In the genomic region with DNA sequence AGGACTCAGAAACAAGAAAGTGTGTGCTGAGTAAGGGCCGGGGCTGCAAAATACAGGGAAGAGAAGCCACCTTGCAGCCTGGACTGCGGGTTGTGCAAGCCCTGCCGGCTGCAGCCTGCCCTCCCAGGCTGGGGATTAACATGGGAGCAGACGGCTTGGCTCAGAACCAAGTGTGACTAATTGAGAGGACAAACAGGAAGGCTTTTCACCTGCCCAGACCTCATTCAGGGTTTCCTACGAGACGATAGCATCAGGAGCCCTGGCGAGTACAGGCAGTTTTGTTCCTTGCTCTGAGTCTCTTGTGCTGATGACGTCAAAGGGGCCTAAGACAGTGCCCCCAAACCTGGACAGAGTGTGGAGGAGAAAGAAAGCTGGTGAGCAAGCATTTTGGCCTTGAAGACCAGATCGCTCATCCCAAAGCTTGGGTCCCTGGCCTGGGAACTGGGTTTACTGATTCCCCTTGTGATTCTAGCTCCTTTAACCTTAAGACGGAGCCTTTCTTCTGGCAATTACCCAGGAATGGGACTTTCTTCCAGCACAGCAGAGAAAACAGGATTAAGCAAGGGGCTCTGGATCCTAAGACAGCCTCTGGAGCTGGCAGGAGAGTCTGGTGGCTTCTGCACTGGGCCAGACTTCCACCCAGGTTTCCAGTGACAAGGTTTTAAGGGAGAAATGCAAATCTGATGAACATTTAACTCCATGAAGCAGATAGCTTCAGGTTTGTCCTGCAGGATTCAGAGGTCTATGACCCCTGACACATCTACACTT, we compare ENCODE assay signal across 8 cellular contexts.
DNase-seq lines count a peak whose midpoint lies in the region; ATAC-seq, FAIRE-seq and TF ChIP-seq lines count a peak whose summit lies in the region.
"Not testable (repeated sequence)": the region's sequence is repeated elsewhere in the genome, so short reads cannot be mapped to it uniquely, and the experiment has no call there.

No MANE protein-coding gene starts in this region.

- H3K27ac ChIP-seq in Panc1 (ENCODE audit: low read length); body of pancreas; foreskin keratinocyte; upper lobe of left lung: not testable (repeated sequence)

- intact Hi-C loops in Panc1 (cut with micrococcal nuclease; ENCODE audit: unreplicated experiment); body of pancreas (cut with DNase I); left cardiac atrium (cut with DNase I); mucosa of descending colon (cut with DNase I, micrococcal nuclease): not testable (repeated sequence)

- not testable (repeated sequence) for BruUV-seq in Panc1 (replicated peaks; lab: Mats Ljungman, UMichigan)

- H3K27me3 ChIP-seq in Panc1 (ENCODE audit: control insufficient read depth, insufficient read depth, low read length); body of pancreas; foreskin keratinocyte; upper lobe of left lung: not testable (repeated sequence)

- H3K36me3 ChIP-seq in Panc1 (ENCODE audit: control insufficient read depth, insufficient read depth, low read length); body of pancreas (replicated peaks in 1 of 2; ENCODE audit: insufficient read depth in 1 of 2, low read depth in 2 of 2); mucosa of descending colon (ENCODE audit: low read depth); upper lobe of left lung: not testable (repeated sequence)

- not testable (repeated sequence) for TF ChIP-seq POLR2A in H54 (IDR thresholded peaks at IDR 0.05; ENCODE audit: low read depth, low read length); body of pancreas (IDR thresholded peaks at IDR 0.05); upper lobe of left lung (IDR thresholded peaks at IDR 0.05)

- POLR2A ChIA-PET in Panc1 (lab: Charles Lee) = not testable (repeated sequence)

- not testable (repeated sequence) for H3K9me3 ChIP-seq in Panc1 (ENCODE audit: control insufficient read depth, insufficient read depth, low read depth, low read length); body of pancreas; mucosa of descending colon; upper lobe of left lung

- H3K4me3 ChIP-seq in Panc1 (ENCODE audit: low read depth in 2 of 2, low read length in 2 of 2); body of pancreas; mucosa of descending colon; upper lobe of left lung: not testable (repeated sequence)

- WGBS in body of pancreas, 2 donors = no CpG with 5 or more reads among the region's 10 CpGs
- WGBS in upper lobe of left lung, 2 donors = no CpG with 5 or more reads among the region's 10 CpGs

- TF ChIP-seq EP300 in upper lobe of left lung (IDR thresholded peaks at IDR 0.05) = not testable (repeated sequence)

- H3K4me1 ChIP-seq in Panc1 (ENCODE audit: control insufficient read depth, insufficient read depth, low read length); body of pancreas; foreskin keratinocyte; mucosa of descending colon (ENCODE audit: low read depth); upper lobe of left lung: not testable (repeated sequence)

- not testable (repeated sequence) for DNase-seq in H54 (ENCODE audit: insufficient read length, low spot score); Panc1 (ENCODE audit: low read depth, low spot score); body of pancreas; foreskin keratinocyte; left cardiac atrium; left lobe of liver (ENCODE audit: low spot score); mucosa of descending colon; upper lobe of left lung

- CTCF ChIA-PET in Panc1 (lab: Charles Lee) = not testable (repeated sequence)

- not testable (repeated sequence) for TF ChIP-seq CTCF in Panc1 (IDR thresholded peaks at IDR 0.05); body of pancreas (IDR thresholded peaks at IDR 0.05); foreskin keratinocyte (conservative IDR thresholded peaks at IDR 0.05); mucosa of descending colon (IDR thresholded peaks at IDR 0.05); upper lobe of left lung (IDR thresholded peaks at IDR 0.05)

- in situ Hi-C loops in Panc1 (cut with HindIII; ENCODE audit: low pct_unique_long_range_greater_than_20kb, low sequenced_read_pairs) = not testable (repeated sequence)

- FAIRE-seq in H54 (lab: Jason Lieb, UNC) = peak; percentile 23

- peak; percentile 92 for ATAC-seq in Panc1
- peak; percentile 96 for ATAC-seq in body of pancreas
- ATAC-seq in foreskin keratinocyte = peak; percentile 76
- ATAC-seq in left cardiac atrium = peak; percentile 82 to 91
- peak; percentile 79 for ATAC-seq in left lobe of liver
- peak; percentile 86 for ATAC-seq in mucosa of descending colon
- ATAC-seq in upper lobe of left lung (ENCODE audit: low FRiP score in 2 of 2) = peak; percentile 75 to 92
